ENCODE assay signal across 8 cellular contexts in the genomic region with DNA sequence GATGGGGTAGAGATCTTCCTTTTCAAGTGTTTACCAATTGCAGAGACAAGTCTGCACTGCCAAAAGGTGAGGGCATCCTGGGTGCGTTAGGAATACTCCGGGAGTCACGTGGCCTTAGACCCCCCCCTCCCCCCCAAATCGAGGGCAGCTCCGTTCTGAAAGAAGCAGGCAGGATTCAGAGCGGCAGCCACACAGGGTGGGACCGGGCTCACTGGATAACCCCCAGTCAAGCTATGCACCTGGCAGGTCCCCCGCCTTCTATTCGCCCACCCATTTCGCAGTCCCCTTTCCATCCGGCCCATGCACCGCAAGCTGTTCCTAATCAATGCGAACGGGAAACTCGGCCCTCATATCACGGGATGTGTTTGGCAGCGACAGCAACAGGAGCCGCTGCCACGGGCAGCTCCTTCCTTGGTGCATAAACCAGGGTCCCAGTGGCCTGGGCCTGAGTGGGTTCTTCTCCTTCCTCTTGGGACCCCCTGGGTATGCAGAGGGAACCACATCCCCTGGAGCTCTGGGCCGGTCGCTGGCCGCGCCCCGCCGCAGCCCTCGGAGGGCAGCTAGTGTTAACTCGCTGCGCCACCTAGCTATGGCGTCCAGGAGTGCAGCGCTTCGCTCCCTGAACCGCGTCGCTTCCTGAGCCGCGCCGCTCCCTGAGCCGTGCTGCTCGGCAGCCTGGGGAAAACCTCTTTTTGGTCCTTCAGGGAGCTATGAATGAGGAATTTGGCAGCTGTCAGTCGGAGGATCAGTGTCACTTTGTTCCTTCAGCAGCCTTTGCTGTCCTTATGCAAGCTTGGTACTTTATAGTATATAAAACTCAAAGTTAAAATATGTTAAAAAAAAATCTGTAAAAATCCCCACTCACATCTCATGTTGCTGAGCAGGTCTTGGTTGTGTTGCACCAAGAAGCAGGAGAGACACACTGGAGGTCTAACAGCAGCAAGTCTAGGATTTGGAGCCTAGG. TPM values are rescaled to one million over a fixed set of nuclear protein-coding genes. Genes with fewer than 3 reads are reported as not detected.
A peak's percentile ranks its signal among the peaks of the same experiment; 100 is the strongest.
DNase-seq lines count a peak whose midpoint lies in the region; ATAC-seq, FAIRE-seq and TF ChIP-seq lines count a peak whose summit lies in the region.

No MANE protein-coding gene starts in this region.

- H3K9ac ChIP-seq in ES-I3 (ENCODE audit: low read depth, low read length), result peak overlapping the region; percentile 42; the same call in 1 of the 2 replicates
- no peak overlapping the region for H3K9ac ChIP-seq in HUES48 (ENCODE audit: low read depth, low read length)
- no peak overlapping the region for H3K9ac ChIP-seq in OCI-LY1 (ENCODE audit: low read length)
- H3K9ac ChIP-seq in endothelial cell of umbilical vein (replicated peaks; ENCODE audit: extremely low read depth, insufficient read depth, low read length), result peak overlapping the region; percentile 25

- BruUV-seq in endothelial cell of umbilical vein (replicated peaks; lab: Mats Ljungman, UMichigan), result no TSS peak

- H3K9me3 Mint-ChIP-seq in mesothelial cell of epicardium, result no peaks in the 10 kb centered on the region

- no peaks in the 10 kb centered on the region for H3K79me2 ChIP-seq in OCI-LY1 (ENCODE audit: insufficient read depth, low read length)
- H3K79me2 ChIP-seq in endothelial cell of umbilical vein (ENCODE audit: control insufficient read depth, insufficient read depth, low read length), result no peaks in the 10 kb centered on the region

- intact Hi-C loops in endothelial cell of umbilical vein (cut with micrococcal nuclease), result loop anchor here (1.0 to 5.0 kb wide), 7 partner anchors 27 to 96 kb away; no protein-coding TSS in a partner anchor

- no peaks in the 10 kb centered on the region for H3K36me3 Mint-ChIP-seq in mesothelial cell of epicardium

- H3K4me3 ChIP-seq in HUES48 (ENCODE audit: low read depth, low read length) (peak overlapping the region; percentile 51), OCI-LY1 (ENCODE audit: low read depth, low read length, poor library complexity, severe bottlenecking) (no peak overlapping the region), endothelial cell of umbilical vein (replicated peaks in 1 of 3; ENCODE audit: insufficient read depth in 1 of 3, low read depth in 1 of 3, low read length in 3 of 3) (peak overlapping the region; percentile 23 to 43 (median 33))

- no peaks in the 10 kb centered on the region for H3K9me2 ChIP-seq in OCI-LY1 (ENCODE audit: low read depth, low read length)

- no peak for TF ChIP-seq POLR2A in endothelial cell of umbilical vein (IDR thresholded peaks at IDR 0.05; ENCODE audit: low read depth, low read length)

- POLR2A ChIA-PET in endothelial cell of umbilical vein (lab: Charles Lee), result interaction anchor here (1.2 to 1.4 kb wide), 4 partner anchors 34 to 39 kb away, joined by 3 to 8 read pairs (median 4); no protein-coding TSS in a partner anchor

- H3K4me1 Mint-ChIP-seq in mesothelial cell of epicardium, result peaks cover 56% of the 10 kb centered on the region

- H3K27ac Mint-ChIP-seq in mesothelial cell of epicardium, result peak overlapping the region; percentile 59

- H3K27ac ChIP-seq in HUES48 (ENCODE audit: low read depth, low read length), result no peak overlapping the region
- H3K27ac ChIP-seq in OCI-LY1 (ENCODE audit: low read depth, low read length, poor library complexity, severe bottlenecking), result no peak overlapping the region
- H3K27ac ChIP-seq in endothelial cell of umbilical vein (ENCODE audit: insufficient read depth, low read depth, low read length), result no peak overlapping the region

- DNase-seq in activated T-cell treated with anti-CD3 and anti-CD28 coated beads for 24 hours (ENCODE audit: low read depth) (peak; percentile 67), endothelial cell of umbilical vein (ENCODE audit: low read depth, low spot score) (peak; percentile 79), mesothelial cell of epicardium (ENCODE audit: low spot score in 2 of 2, unreplicated experiment in 2 of 2) (peak; percentile 68 to 90)
- peak; percentile 66 for DNase-seq in stimulated activated CD8-positive, alpha-beta memory T cell treated with anti-CD3 and anti-CD28 coated beads, Interleukin-15, amount 100 ng/mL, for 1 hour (ENCODE audit: low read depth)

- H3K27me3 Mint-ChIP-seq in mesothelial cell of epicardium (ENCODE audit: low read depth), result peaks cover 49% of the 10 kb centered on the region

- H3K9me1 ChIP-seq in endothelial cell of umbilical vein (replicated peaks; ENCODE audit: control insufficient read depth, extremely low read depth, insufficient read depth, low read length), result no peaks in the 10 kb centered on the region

- TF ChIP-seq CTCF in OCI-LY1 (IDR thresholded peaks at IDR 0.05; ENCODE audit: low read length) (peak; percentile 85), endothelial cell of umbilical vein (IDR thresholded peaks at IDR 0.05; ENCODE audit: extremely low read depth in 1 of 2, insufficient read depth in 1 of 2, low read depth in 1 of 2, low read length in 2 of 2) (peak; percentile 98), mesothelial cell of epicardium (IDR thresholded peaks at IDR 0.05; ENCODE audit: unreplicated experiment) (peak; percentile 96)

- ATAC-seq in HG03159 (IDR thresholded peaks at IDR 0.05; ENCODE audit: unreplicated experiment), result no peak

- peak; percentile 86 for FAIRE-seq in endothelial cell of umbilical vein (lab: Jason Lieb, UNC)

- H3K4me1 ChIP-seq in ES-I3 (ENCODE audit: insufficient read depth, low read length), result peaks cover 18% of the 10 kb centered on the region
- H3K4me1 ChIP-seq in HUES48 (ENCODE audit: control insufficient read depth, insufficient read depth, low read length), result peaks cover 26% of the 10 kb centered on the region
- H3K4me1 ChIP-seq in OCI-LY1 (ENCODE audit: insufficient read depth, low read length, severe bottlenecking), result no peaks in the 10 kb centered on the region
- H3K4me1 ChIP-seq in endothelial cell of umbilical vein (ENCODE audit: control insufficient read depth, extremely low read depth, insufficient read depth, low read length), result peaks cover 24% of the 10 kb centered on the region

- H2AFZ ChIP-seq in OCI-LY1 (ENCODE audit: low read length), result no peak overlapping the region
- H2AFZ ChIP-seq in endothelial cell of umbilical vein (ENCODE audit: low read depth, low read length), result peak overlapping the region; percentile 83

- H3F3A ChIP-seq in OCI-LY1 (ENCODE audit: insufficient read depth, low read length), result no peaks in the 10 kb centered on the region

- H3K36me3 ChIP-seq in ES-I3 (ENCODE audit: insufficient read depth, low read length), result no peaks in the 10 kb centered on the region
- H3K36me3 ChIP-seq in HUES48 (ENCODE audit: control insufficient read depth, insufficient read depth, low read length), result no peaks in the 10 kb centered on the region
- no peaks in the 10 kb centered on the region for H3K36me3 ChIP-seq in OCI-LY1 (ENCODE audit: insufficient read depth, low read length)
- H3K36me3 ChIP-seq in endothelial cell of umbilical vein (ENCODE audit: control insufficient read depth in 2 of 2, extremely low read depth in 1 of 2, insufficient read depth in 2 of 2, low read length in 2 of 2), result no peaks in the 10 kb centered on the region

- peak overlapping the region; percentile 28; the same call in 1 of the 2 replicates for H3K4me2 ChIP-seq in OCI-LY1 (ENCODE audit: low read length)
- H3K4me2 ChIP-seq in endothelial cell of umbilical vein (ENCODE audit: insufficient read depth, low read length), result peak overlapping the region; percentile 74

- H3K9me3 ChIP-seq in ES-I3 (ENCODE audit: control insufficient read depth, insufficient read depth, low read length) (no peaks in the 10 kb centered on the region), HUES48 (ENCODE audit: control insufficient read depth, insufficient read depth, low read length) (no peaks in the 10 kb centered on the region), OCI-LY1 (ENCODE audit: low read length) (no peaks in the 10 kb centered on the region), endothelial cell of umbilical vein (replicated peaks; ENCODE audit: control insufficient read depth, insufficient read depth, low read length) (no peaks in the 10 kb centered on the region)

- CTCF ChIA-PET in endothelial cell of umbilical vein (lab: Charles Lee), result interaction anchor here (0.5 to 15.7 kb wide), 37 partner anchors 9 to 1017 kb away, joined by 3 to 463 read pairs (median 8); a partner anchor contains a TSS

- dilution Hi-C loops in endothelial cell of umbilical vein (cut with MboI; ENCODE audit: extremely low pct_ligation_motif_present, low sequenced_read_pairs), result no loop called here

- peak overlapping the region; percentile 58 for H3K4me3 Mint-ChIP-seq in mesothelial cell of epicardium

- H3K27me3 ChIP-seq in HUES48 (ENCODE audit: control insufficient read depth, insufficient read depth, low read length), result peaks cover 76% of the 10 kb centered on the region
- no peaks in the 10 kb centered on the region; the same call in 1 of the 2 replicates for H3K27me3 ChIP-seq in OCI-LY1 (ENCODE audit: insufficient read depth, low read length)
- no peaks in the 10 kb centered on the region for H3K27me3 ChIP-seq in endothelial cell of umbilical vein (ENCODE audit: control insufficient read depth in 2 of 2, insufficient read depth in 2 of 2, low read length in 2 of 2)

- H4K20me1 ChIP-seq in OCI-LY1 (ENCODE audit: insufficient read depth, low read length), result no peaks in the 10 kb centered on the region
- no peaks in the 10 kb centered on the region for H4K20me1 ChIP-seq in endothelial cell of umbilical vein (replicated peaks; ENCODE audit: control insufficient read depth, extremely low read depth, insufficient read depth, low read length)

RNA-seq across cellular contexts. Expression of a gene that starts 41.4 kb away (rescaled TPM):
- 74.4 and 91.5 TPM in 2 replicates for total RNA-seq in endothelial cell of umbilical vein
- 87.3 and 141 TPM in 2 replicates for polyA plus RNA-seq in endothelial cell of umbilical vein
- polyA plus RNA-seq in endothelial cell of umbilical vein (2011; cell fraction: cytosol; rRNA removed), result 40.8 and 60.9 TPM in 2 replicates
- 42.5 and 44.4 TPM in 2 replicates for polyA plus RNA-seq in endothelial cell of umbilical vein (2011; cell fraction: nucleus; rRNA removed)
- polyA plus RNA-seq in endothelial cell of umbilical vein (2012), result 47.3 and 75.1 TPM in 2 replicates
- 16.2 and 18.2 TPM in 2 replicates for polyA minus RNA-seq in endothelial cell of umbilical vein
- polyA minus RNA-seq in endothelial cell of umbilical vein (2011; cell fraction: cytosol; rRNA and poly(A)+ RNA removed), result not detected
- 9.0 and 18.8 TPM in 2 replicates for polyA minus RNA-seq in endothelial cell of umbilical vein (2011; cell fraction: nucleus; rRNA and poly(A)+ RNA removed)
- total RNA-seq in mesothelial cell of epicardium, result 3.4 to 4.0 TPM (median 3.8 TPM) in 3 replicates

RNA-seq across cellular contexts. Expression of a gene that starts 55.3 kb away (rescaled TPM):
- total RNA-seq in endothelial cell of umbilical vein, result 42.2 and 53.0 TPM in 2 replicates
- polyA plus RNA-seq in endothelial cell of umbilical vein, result 46.3 and 60.5 TPM in 2 replicates
- polyA plus RNA-seq in endothelial cell of umbilical vein (2011; cell fraction: cytosol; rRNA removed), result 25.5 and 32.2 TPM in 2 replicates
- polyA plus RNA-seq in endothelial cell of umbilical vein (2011; cell fraction: nucleus; rRNA removed), result 235 and 243 TPM in 2 replicates
- 39.6 and 42.8 TPM in 2 replicates for polyA plus RNA-seq in endothelial cell of umbilical vein (2012)
- polyA minus RNA-seq in endothelial cell of umbilical vein, result 26.5 and 37.9 TPM in 2 replicates
- polyA minus RNA-seq in endothelial cell of umbilical vein (2011; cell fraction: cytosol; rRNA and poly(A)+ RNA removed), result 37.0 TPM
- 27.6 and 47.5 TPM in 2 replicates for polyA minus RNA-seq in endothelial cell of umbilical vein (2011; cell fraction: nucleus; rRNA and poly(A)+ RNA removed)
- 53.9 to 58.6 TPM (median 57.0 TPM) in 3 replicates for total RNA-seq in mesothelial cell of epicardium

RNA-seq across cellular contexts. Expression of a gene that starts 56.8 kb away (rescaled TPM):
- total RNA-seq in endothelial cell of umbilical vein (95.4 and 97.6 TPM in 2 replicates), mesothelial cell of epicardium (63.0 to 76.4 TPM (median 74.5 TPM) in 3 replicates)
- 120 and 198 TPM in 2 replicates for polyA plus RNA-seq in endothelial cell of umbilical vein
- polyA plus RNA-seq in endothelial cell of umbilical vein (2011; cell fraction: cytosol; rRNA removed), result 80.0 and 100 TPM in 2 replicates
- polyA plus RNA-seq in endothelial cell of umbilical vein (2011; cell fraction: nucleus; rRNA removed), result 54.7 and 78.0 TPM in 2 replicates
- 38.9 and 59.8 TPM in 2 replicates for polyA plus RNA-seq in endothelial cell of umbilical vein (2012)
- polyA minus RNA-seq in endothelial cell of umbilical vein, result 80.5 and 91.7 TPM in 2 replicates
- polyA minus RNA-seq in endothelial cell of umbilical vein (2011; cell fraction: cytosol; rRNA and poly(A)+ RNA removed), result 98.0 TPM
- polyA minus RNA-seq in endothelial cell of umbilical vein (2011; cell fraction: nucleus; rRNA and poly(A)+ RNA removed), result 19.5 and 40.5 TPM in 2 replicates

Comparison
In these comparisons a context has a peak if more than half of its experiments do, and no peak if none do; other contexts are left out.
1. H3K9ac ChIP-seq: peak in ES-I3 (single experiment) and endothelial cell of umbilical vein (single experiment); none in HUES48 (single experiment) and OCI-LY1 (single experiment).
2. RNA of a gene that starts 41.4 kb away (total RNA-seq): 74.4 to 91.5 TPM in endothelial cell of umbilical vein; 3.4 to 4.0 TPM in mesothelial cell of epicardium; every median in the first group is over 10 times any median in the second.
3. Peak in every context shown above with its lines, with median percentiles within 50 percentile points of each other: CTCF ChIP-seq and DNase-seq.